In the genomic region with DNA sequence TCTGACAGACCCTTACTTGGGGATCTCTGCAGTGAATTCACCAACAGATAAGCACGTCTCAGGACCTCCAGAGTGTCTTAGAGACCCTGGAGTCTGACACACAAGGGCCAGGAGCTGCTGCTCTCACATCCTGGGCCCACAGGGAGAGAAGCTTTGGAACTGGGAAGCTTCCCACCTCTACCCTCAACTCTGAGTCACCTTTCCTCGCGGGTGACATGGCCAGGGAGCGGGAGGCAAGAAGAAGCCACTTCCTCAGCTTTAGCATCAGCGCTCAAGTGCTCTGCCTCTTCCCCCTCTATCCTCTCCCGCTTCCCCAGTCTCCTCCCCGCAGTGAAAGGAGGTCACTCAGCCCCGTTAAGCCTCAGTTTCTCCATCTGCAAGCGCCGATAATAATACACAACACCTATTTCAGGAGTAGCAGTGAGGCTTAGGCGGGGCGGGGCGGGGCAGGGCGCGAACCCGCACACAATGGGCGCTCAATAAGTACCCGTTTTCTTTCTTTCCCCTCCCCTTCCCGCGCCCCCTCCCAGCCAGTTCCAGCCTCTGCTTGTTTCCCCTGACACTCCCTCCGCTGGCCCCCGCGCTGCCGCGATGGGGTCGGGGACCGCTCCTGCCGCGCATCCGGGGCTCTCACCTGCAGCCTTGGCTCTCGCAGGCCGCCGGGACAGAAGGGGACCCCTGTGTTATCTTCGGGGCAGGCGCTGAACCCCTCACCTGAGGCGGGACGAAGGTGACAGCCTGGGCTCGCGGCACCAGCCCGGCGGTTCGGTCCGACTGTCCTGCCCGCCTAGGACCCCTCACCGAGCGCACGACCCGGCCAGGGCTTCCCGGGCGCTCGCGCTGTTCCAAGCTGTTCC, we compare ENCODE assay signal across 8 cellular contexts. TPM values are rescaled to one million over a fixed set of nuclear protein-coding genes. Genes with fewer than 3 reads are reported as not detected.
DNase-seq lines count a peak whose midpoint lies in the region; ATAC-seq and TF ChIP-seq lines count a peak whose summit lies in the region.

No MANE protein-coding gene starts in this region.

- peaks cover 43% of the 10 kb centered on the region for H3K27me3 ChIP-seq in neuron (ENCODE audit: insufficient read depth, low read length)

- peak overlapping the region; percentile 80 for H3K4me3 Mint-ChIP-seq in activated CD4-positive, alpha-beta T cell treated with anti-CD3 and anti-CD28 coated beads, Interleukin-2, amount 10 ng/mL, durations not matched to agents 24 days and 14 days

- H3K36me3 ChIP-seq in neuron (ENCODE audit: insufficient read depth, low read length): no peaks in the 10 kb centered on the region

- H3K4me1 Mint-ChIP-seq in activated CD4-positive, alpha-beta T cell treated with anti-CD3 and anti-CD28 coated beads, Interleukin-2, amount 10 ng/mL, durations not matched to agents 24 days and 14 days: peaks cover 15% of the 10 kb centered on the region

- H3K4me1 ChIP-seq in neuron (ENCODE audit: insufficient read depth, low read length): peaks cover 9% of the 10 kb centered on the region

- in situ Hi-C loops in GM13977 (cut with MboI; ENCODE audit: low pct_unique_long_range_greater_than_20kb, low sequenced_read_pairs, unreplicated experiment): no loop called here

- H2AFZ ChIP-seq in neuron (ENCODE audit: low read depth, low read length): peak overlapping the region; percentile 79

- peaks cover 27% of the 10 kb centered on the region for H3K27me3 Mint-ChIP-seq in activated CD4-positive, alpha-beta T cell treated with anti-CD3 and anti-CD28 coated beads, Interleukin-2, amount 10 ng/mL, durations not matched to agents 24 days and 14 days

- TF ChIP-seq CTCF in GM13977 (IDR thresholded peaks at IDR 0.05; ENCODE audit: extremely low read depth, insufficient read depth, missing control alignments): no peak
- TF ChIP-seq CTCF in epithelial cell of esophagus (IDR thresholded peaks at IDR 0.05; ENCODE audit: insufficient read depth, low read depth, low read length, missing control alignments): no peak

- H3K36me3 Mint-ChIP-seq in activated CD4-positive, alpha-beta T cell treated with anti-CD3 and anti-CD28 coated beads, Interleukin-2, amount 10 ng/mL, durations not matched to agents 24 days and 14 days (ENCODE audit: low read depth): no peaks in the 10 kb centered on the region

- no peaks in the 10 kb centered on the region for H3K9me3 Mint-ChIP-seq in activated CD4-positive, alpha-beta T cell treated with anti-CD3 and anti-CD28 coated beads, Interleukin-2, amount 10 ng/mL, durations not matched to agents 24 days and 14 days

- intact Hi-C loops in activated CD4-positive, alpha-beta T cell treated with anti-CD3 and anti-CD28 coated beads, Interleukin-2, amount 10 ng/mL, durations not matched to agents 24 days and 14 days (cut with micrococcal nuclease): loop anchor here (2.0 kb wide), 1 partner anchor 32 kb away; no protein-coding TSS in a partner anchor

- H3K9me3 ChIP-seq in neuron (ENCODE audit: low read length): no peaks in the 10 kb centered on the region

- no peak for ATAC-seq in GM18873 (IDR thresholded peaks at IDR 0.05; ENCODE audit: low FRiP score, unreplicated experiment)

- DNase-seq in GM13977 (ENCODE audit: low spot score): peak; percentile 56
- DNase-seq in HK-2 (ENCODE audit: unreplicated experiment): peak; percentile 28
- peak; percentile 81 for DNase-seq in activated CD4-positive, alpha-beta T cell treated with anti-CD3 and anti-CD28 coated beads, Interleukin-2, amount 10 ng/mL, durations not matched to agents 24 days and 14 days
- no peak for DNase-seq in epithelial cell of esophagus (ENCODE audit: low read depth)
- no peak for DNase-seq in HCEC 1CT
- DNase-seq in NCI-H2107 treated with DMSO at 0.1 percent for 48 hours (lab: John Stamatoyannopoulos, UW; ENCODE audit: unreplicated experiment): no peak

- H3K4me3 ChIP-seq in epithelial cell of esophagus (ENCODE audit: low read length) (peak overlapping the region; percentile 49), neuron (ENCODE audit: low read length) (peak overlapping the region; percentile 45)

- H3K27ac Mint-ChIP-seq in activated CD4-positive, alpha-beta T cell treated with anti-CD3 and anti-CD28 coated beads, Interleukin-2, amount 10 ng/mL, durations not matched to agents 24 days and 14 days: no peak overlapping the region

RNA-seq across cellular contexts. Expression of gene GDPD5, which starts 0.9 kb away (rescaled TPM):
- total RNA-seq in activated CD4-positive, alpha-beta T cell treated with anti-CD3 and anti-CD28 coated beads, Interleukin-2, amount 10 ng/mL, durations not matched to agents 24 days and 14 days: 13.4 and 14.5 TPM in 2 replicates

RNA-seq across cellular contexts. Expression of gene SERPINH1, which starts 37.2 kb away (rescaled TPM):
- 29.6 and 30.3 TPM in 2 replicates for total RNA-seq in activated CD4-positive, alpha-beta T cell treated with anti-CD3 and anti-CD28 coated beads, Interleukin-2, amount 10 ng/mL, durations not matched to agents 24 days and 14 days

Comparison
In these comparisons a context has a peak if more than half of its experiments do, and no peak if none do; other contexts are left out.
1. DNase-seq: peak in GM13977 (single experiment), HK-2 (single experiment) and activated CD4-positive, alpha-beta T cell treated with anti-CD3 and anti-CD28 coated beads, Interleukin-2, amount 10 ng/mL, durations not matched to agents 24 days and 14 days (single experiment); none in epithelial cell of esophagus (single experiment), HCEC 1CT (single experiment) and NCI-H2107 treated with DMSO at 0.1 percent for 48 hours (single experiment).